25 cellular contexts compared by ENCODE assay signal in the genomic region with DNA sequence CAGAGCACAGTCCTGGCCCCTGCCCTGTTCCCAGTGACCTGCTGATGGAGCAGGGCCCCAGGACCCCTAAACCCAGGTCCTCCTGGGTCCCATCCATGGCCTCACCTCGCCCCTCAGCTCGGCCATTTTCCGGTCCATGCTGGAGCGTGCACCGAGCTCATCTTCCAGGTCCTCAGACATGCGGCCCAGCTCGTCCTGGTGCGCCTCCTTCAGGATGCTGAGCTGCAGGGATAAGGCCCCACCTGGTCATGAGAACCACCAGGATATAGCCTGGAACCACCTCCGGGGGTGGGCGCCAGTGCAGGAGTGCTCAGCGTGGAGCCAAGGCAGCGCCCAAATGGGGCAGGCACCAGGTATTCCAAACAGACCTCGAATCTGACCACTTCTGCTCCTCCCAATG. TPM values are rescaled to one million over a fixed set of nuclear protein-coding genes. Genes with fewer than 3 reads are reported as not detected.
DNase-seq lines count a peak whose midpoint lies in the region; ATAC-seq and TF ChIP-seq lines count a peak whose summit lies in the region.
"Had no signal": no experiment of that assay in that cellular context is flagged by ENCODE, and none has a peak within 500 bp of the region (broad histone marks: within the 10 kb centered on the region; RNA-seq: fewer than 3 reads in every experiment).

No MANE protein-coding gene starts in this region.

- H3K4me3 Mint-ChIP-seq in Caco-2 (ENCODE audit: unreplicated experiment) (no peak overlapping the region), H9 (peak overlapping the region in 1 of 2 experiments; percentile 55; a peak in 2 of 5 replicates), osteocyte (ENCODE audit: unreplicated experiment) (no peak overlapping the region)
- no peak overlapping the region for H3K4me3 Mint-ChIP-seq in central memory CD8-positive, alpha-beta T cell
- no peak overlapping the region for H3K4me3 Mint-ChIP-seq in CD4-positive, alpha-beta memory T cell
- H3K4me3 Mint-ChIP-seq: B cell; CD4-positive, CD25-positive, alpha-beta regulatory T cell had no signal

- no peak overlapping the region for H4K8ac ChIP-seq in H9 (replicated peaks; ENCODE audit: insufficient read length, low read depth, low read length)

- no peak overlapping the region for H2BK120ac ChIP-seq in H9 (ENCODE audit: low read depth, low read length, poor library complexity, severe bottlenecking)

- H3K36me3 Mint-ChIP-seq in Caco-2 (ENCODE audit: insufficient read depth, unreplicated experiment) (peaks cover 8% of the 10 kb centered on the region), H9 (ENCODE audit: insufficient read depth in 1 of 3, low read depth in 3 of 3) (peaks cover 0 to 7% (median 2%) of the 10 kb centered on the region in 3 experiments; a peak in 3 of 7 replicates), osteocyte (ENCODE audit: unreplicated experiment) (peaks cover 21% of the 10 kb centered on the region)
- H3K36me3 Mint-ChIP-seq in central memory CD8-positive, alpha-beta T cell (ENCODE audit: insufficient read depth): peaks cover 12% of the 10 kb centered on the region
- H3K36me3 Mint-ChIP-seq in CD4-positive, alpha-beta memory T cell: peaks cover 9 to 26% of the 10 kb centered on the region in 2 donors

- no peak for ATAC-seq in central memory CD8-positive, alpha-beta T cell (replicated peaks; ENCODE audit: extremely low read depth, poor library complexity, severe bottlenecking)
- ATAC-seq: GM12878, SK-N-SH treated with all-trans-retinoic acid at 6 μM for 48 hours had no signal

- no CpG with 5 or more reads among the region's 13 CpGs for WGBS in H9 (ENCODE audit: extremely low coverage, insufficient read length, low lambda C conversion rate)

- H4K20me1 ChIP-seq in H9 (ENCODE audit: control insufficient read depth, insufficient read depth, insufficient read length) (no peaks in the 10 kb centered on the region), osteoblast (ENCODE audit: insufficient read depth, low read length) (no peaks in the 10 kb centered on the region)

- no peak overlapping the region for H3K9ac ChIP-seq in H9 (ENCODE audit: extremely low read depth, insufficient read length, low read length)

- no peak overlapping the region for H2BK5ac ChIP-seq in H9 (ENCODE audit: insufficient read length, low read length)

- DNase-seq in Caco-2 (no peak), H9 (peak; percentile 55), osteoblast (ENCODE audit: insufficient read length, low spot score, missing footprints) (peak; percentile 55), osteocyte (ENCODE audit: extremely low spot score, unreplicated experiment) (no peak), NCI-H774 (lab: John Stamatoyannopoulos, UW) (no peak)
- no peak for DNase-seq in central memory CD8-positive, alpha-beta T cell (ENCODE audit: low spot score in 2 of 2)
- DNase-seq in CD4-positive, alpha-beta memory T cell: no peak
- DNase-seq: CD4-positive, CD25-positive, alpha-beta regulatory T cell; COR-L47; DND-41; MG63; NCI-H1092; NCI-H1436; NCI-H2029; NCI-H226; NCI-H510A treated with DMSO at 0.1 percent for 48 hours; NCI-H748 treated with DMSO at 0.1 percent for 48 hours; NK-92 treated with Interleukin-12 subunit alpha and Interleukin-12 subunit beta, amount 100 ng/mL, for 24 hours; SIG-M5 had no signal

- H3K4me1 Mint-ChIP-seq in Caco-2 (ENCODE audit: low read depth, unreplicated experiment): peaks cover 19% of the 10 kb centered on the region
- H3K4me1 Mint-ChIP-seq in H9: no peaks in the 10 kb centered on the region
- H3K4me1 Mint-ChIP-seq in central memory CD8-positive, alpha-beta T cell: peaks cover 11% of the 10 kb centered on the region
- H3K4me1 Mint-ChIP-seq in osteocyte (ENCODE audit: unreplicated experiment): peaks cover 2% of the 10 kb centered on the region
- H3K4me1 Mint-ChIP-seq in CD4-positive, alpha-beta memory T cell: peaks cover 0 to 6% (median 3%) of the 10 kb centered on the region in 4 donors

- H2BK20ac ChIP-seq in H9 (ENCODE audit: low read depth, low read length, poor library complexity, severe bottlenecking): no peak overlapping the region

- BruUV-seq in Caco-2 (replicated peaks; lab: Mats Ljungman, UMichigan): no TSS peak

- no peak overlapping the region for H4K91ac ChIP-seq in H9 (ENCODE audit: insufficient read length, low read depth, low read length)

- H3K9me3 ChIP-seq in Caco-2 (no peaks in the 10 kb centered on the region), H9 (ENCODE audit: control insufficient read depth, low read depth, low read length) (no peaks in the 10 kb centered on the region), osteoblast (ENCODE audit: low read depth, low read length) (no peaks in the 10 kb centered on the region)
- no peaks in the 10 kb centered on the region for H3K9me3 ChIP-seq in CD4-positive, alpha-beta memory T cell (ENCODE audit: control insufficient read depth in 1 of 2, low read length in 2 of 2)
- H3K9me3 ChIP-seq: A549, MG63 had no signal

- no peak overlapping the region for H3K18ac ChIP-seq in H9 (ENCODE audit: insufficient read length, low read depth, low read length)

- H3K36me3 ChIP-seq in Caco-2 (ENCODE audit: control insufficient read depth, insufficient read depth, low read length): no peaks in the 10 kb centered on the region; the same call in 1 of the 2 replicates
- peaks cover 5% of the 10 kb centered on the region for H3K36me3 ChIP-seq in osteoblast (ENCODE audit: insufficient read depth, low read length)
- H3K36me3 ChIP-seq in CD4-positive, alpha-beta memory T cell (ENCODE audit: insufficient read depth, low read length): no peaks in the 10 kb centered on the region

- H3K56ac ChIP-seq in H9 (ENCODE audit: insufficient read length, low read depth, low read length): no peak overlapping the region

- H3K27ac ChIP-seq in H9 (ENCODE audit: insufficient read length, low read depth, low read length): no peak overlapping the region
- no peak overlapping the region for H3K27ac ChIP-seq in osteoblast (ENCODE audit: low read depth, low read length)
- no peak overlapping the region for H3K27ac ChIP-seq in CD4-positive, alpha-beta memory T cell (ENCODE audit: low read depth, low read length)
- H3K27ac ChIP-seq: RWPE1 had no signal

- no peak overlapping the region for H4K5ac ChIP-seq in H9 (ENCODE audit: insufficient read length, low read depth, low read length)

- H3K79me1 ChIP-seq in H9 (ENCODE audit: insufficient read depth, low read depth, low read length, poor library complexity, severe bottlenecking): no peaks in the 10 kb centered on the region

- no peaks in the 10 kb centered on the region for H3K23me2 ChIP-seq in H9 (ENCODE audit: insufficient read length, low read depth, low read length, poor library complexity, severe bottlenecking)

- H2AFZ ChIP-seq in H9 (ENCODE audit: low read length) (no peak overlapping the region), osteoblast (ENCODE audit: low read length) (no peak overlapping the region)

- intact Hi-C loops in Caco-2 (cut with micrococcal nuclease; ENCODE audit: unreplicated experiment): no loop called here
- intact Hi-C loops in CD4-positive, alpha-beta memory T cell (cut with micrococcal nuclease): loop anchor here (5.0 kb wide), 1 partner anchor 56 kb away; a partner anchor contains a TSS

- peak overlapping the region; percentile 54 for H3K27ac Mint-ChIP-seq in Caco-2 (ENCODE audit: unreplicated experiment)
- no peak overlapping the region for H3K27ac Mint-ChIP-seq in H9
- H3K27ac Mint-ChIP-seq in central memory CD8-positive, alpha-beta T cell (ENCODE audit: low read depth): peak overlapping the region; percentile 79
- no peak overlapping the region for H3K27ac Mint-ChIP-seq in osteocyte (ENCODE audit: unreplicated experiment)
- no peak overlapping the region for H3K27ac Mint-ChIP-seq in CD4-positive, alpha-beta memory T cell
- H3K27ac Mint-ChIP-seq: B cell; CD4-positive, CD25-positive, alpha-beta regulatory T cell had no signal

- H3K9me3 Mint-ChIP-seq in Caco-2 (ENCODE audit: unreplicated experiment) (no peaks in the 10 kb centered on the region), H9 (peaks cover 0 to 2% of the 10 kb centered on the region in 2 experiments; a peak in 1 of 5 replicates), osteocyte (ENCODE audit: unreplicated experiment) (no peaks in the 10 kb centered on the region)
- H3K9me3 Mint-ChIP-seq in central memory CD8-positive, alpha-beta T cell: no peaks in the 10 kb centered on the region
- H3K9me3 Mint-ChIP-seq in CD4-positive, alpha-beta memory T cell: no peaks in the 10 kb centered on the region
- H3K9me3 Mint-ChIP-seq: CD4-positive, CD25-positive, alpha-beta regulatory T cell had no signal

- H3K4me3 ChIP-seq in Caco-2 (ENCODE audit: low read depth, low read length) (no peak overlapping the region), osteoblast (ENCODE audit: insufficient read depth, low read length) (no peak overlapping the region)
- no peak overlapping the region for H3K4me3 ChIP-seq in CD4-positive, alpha-beta memory T cell (ENCODE audit: low read length in 2 of 2)
- H3K4me3 ChIP-seq: A549, GM12878, MG63 had no signal

- no peak overlapping the region for H3T11ph ChIP-seq in H9 (ENCODE audit: low read length)

- CTCF ChIA-PET in Caco-2 (lab: Charles Lee): interaction anchor here (0.6 to 3.4 kb wide), 7 partner anchors 10 to 101 kb away, joined by 3 to 35 read pairs (median 10); a partner anchor contains a TSS
- CTCF ChIA-PET in CD4-positive, alpha-beta memory T cell (lab: Charles Lee; ENCODE audit: partially characterized antibody): interaction anchor here (0.9 to 6.2 kb wide), 20 partner anchors 7 to 217 kb away, joined by 3 to 87 read pairs (median 8); a partner anchor contains a TSS

- no peaks in the 10 kb centered on the region for H3K79me2 ChIP-seq in H9 (ENCODE audit: insufficient read depth, low read length)
- H3K79me2 ChIP-seq in osteoblast (ENCODE audit: insufficient read depth, low read length): no peaks in the 10 kb centered on the region

- POLR2A ChIA-PET in Caco-2 (lab: Charles Lee): no interaction called here
- POLR2A ChIA-PET in CD4-positive, alpha-beta memory T cell (lab: Charles Lee; ENCODE audit: partially characterized antibody): interaction anchor here (2.4 kb wide), 1 partner anchor 18 kb away, joined by 15 read pairs; a partner anchor contains a TSS

- H2BK15ac ChIP-seq in H9 (ENCODE audit: low read depth, low read length): no peak overlapping the region

- H2AK5ac ChIP-seq in H9 (ENCODE audit: insufficient read length, low read length): no peak overlapping the region

- H3K4me1 ChIP-seq in Caco-2 (peaks cover 19% of the 10 kb centered on the region), H9 (ENCODE audit: insufficient read depth, low read length) (no peaks in the 10 kb centered on the region), osteoblast (ENCODE audit: insufficient read depth, low read length) (no peaks in the 10 kb centered on the region)
- H3K4me1 ChIP-seq in CD4-positive, alpha-beta memory T cell (ENCODE audit: insufficient read depth, low read length): no peaks in the 10 kb centered on the region

- H2BK12ac ChIP-seq in H9 (ENCODE audit: insufficient read length, low read depth, low read length): no peak overlapping the region

- no peak overlapping the region for H3K14ac ChIP-seq in H9 (ENCODE audit: insufficient read depth, low read length)

- H3K27me3 Mint-ChIP-seq in Caco-2 (ENCODE audit: insufficient read depth, unreplicated experiment) (no peaks in the 10 kb centered on the region), H9 (ENCODE audit: low read depth) (peaks cover 19% of the 10 kb centered on the region), osteocyte (ENCODE audit: unreplicated experiment) (no peaks in the 10 kb centered on the region)
- no peaks in the 10 kb centered on the region for H3K27me3 Mint-ChIP-seq in central memory CD8-positive, alpha-beta T cell
- no peaks in the 10 kb centered on the region for H3K27me3 Mint-ChIP-seq in CD4-positive, alpha-beta memory T cell
- H3K27me3 Mint-ChIP-seq: B cell; CD4-positive, CD25-positive, alpha-beta regulatory T cell had no signal

- no peak for TF ChIP-seq CTCF in Caco-2 (IDR thresholded peaks at IDR 0.05; ENCODE audit: insufficient read depth in 1 of 2, low read depth in 1 of 2, low read length in 1 of 2, severe bottlenecking in 1 of 2, unreplicated experiment in 1 of 2)
- peak; percentile 26; the same call in 2 of the 3 replicates for TF ChIP-seq CTCF in H9 (conservative IDR thresholded peaks at IDR 0.05)
- no peak for TF ChIP-seq CTCF in osteoblast (IDR thresholded peaks at IDR 0.05; ENCODE audit: extremely low read depth, low read depth, low read length)
- TF ChIP-seq CTCF in osteocyte (IDR thresholded peaks at IDR 0.05): no peak

- H3K27me3 ChIP-seq in Caco-2 (replicated peaks; ENCODE audit: control insufficient read depth, insufficient read depth, low read length) (no peaks in the 10 kb centered on the region), H9 (ENCODE audit: insufficient read depth, low read length) (no peaks in the 10 kb centered on the region), osteoblast (ENCODE audit: insufficient read depth, low read length) (no peaks in the 10 kb centered on the region)
- no peaks in the 10 kb centered on the region for H3K27me3 ChIP-seq in CD4-positive, alpha-beta memory T cell (ENCODE audit: insufficient read depth, low read length)
- H3K27me3 ChIP-seq: MG63 had no signal

- H3K4me2 ChIP-seq in H9 (ENCODE audit: insufficient read depth, insufficient read length, low read length) (no peak overlapping the region), osteoblast (ENCODE audit: insufficient read depth, low read length) (no peak overlapping the region)
- H3K4me2 ChIP-seq: A549 had no signal

- no peak overlapping the region for H3K4ac ChIP-seq in H9 (ENCODE audit: low read depth, low read length)

- H3K23ac ChIP-seq in H9 (ENCODE audit: insufficient read length, low read depth, low read length): no peak overlapping the region

RNA-seq across cellular contexts. Expression of a gene that starts 17.9 kb away (rescaled TPM):
- total RNA-seq in Caco-2 (2022) (9.1 and 11.8 TPM in 2 replicates), H9 (2021) (6.6 and 8.2 TPM in 2 replicates), osteoblast (9.8 and 10.6 TPM in 2 replicates), osteocyte (17.2 and 18.8 TPM in 2 replicates)
- total RNA-seq in CD4-positive, alpha-beta memory T cell: 1 to 10 TPM; 4.7 to 5.4 TPM
- 1 to 10 TPM; 1.2 to 9.9 TPM for polyA plus RNA-seq in CD4-positive, alpha-beta memory T cell

RNA-seq across cellular contexts. Expression of a gene that starts 23.9 kb away (rescaled TPM):
- total RNA-seq in Caco-2 (2022): 4.6 and 5.2 TPM in 2 replicates
- total RNA-seq in H9 (2021): 11.7 and 12.1 TPM in 2 replicates
- total RNA-seq in osteoblast: not detected in 2 replicates
- not detected in 2 replicates for total RNA-seq in osteocyte
- 1 to 10 TPM; 1.5 to 3.0 TPM for total RNA-seq in CD4-positive, alpha-beta memory T cell
- polyA plus RNA-seq in CD4-positive, alpha-beta memory T cell: 1 to 10 TPM; 2.3 to 3.8 TPM
- total RNA-seq: LHCN-M2 had no signal

RNA-seq across cellular contexts. Expression of a gene that starts 32.2 kb away (rescaled TPM):
- total RNA-seq in Caco-2 (2022) (111 and 122 TPM in 2 replicates), H9 (2021) (13.1 and 13.2 TPM in 2 replicates), osteoblast (27.1 and 29.0 TPM in 2 replicates), osteocyte (22.5 and 24.4 TPM in 2 replicates)
- total RNA-seq in CD4-positive, alpha-beta memory T cell: 1 to 10 TPM; 2.8 to 3.0 TPM
- 1 to 10 TPM; 1.7 to 2.7 TPM for polyA plus RNA-seq in CD4-positive, alpha-beta memory T cell

RNA-seq across cellular contexts. Expression of a gene that starts 56.0 kb away (rescaled TPM):
- total RNA-seq in Caco-2 (2022) (100 and 102 TPM in 2 replicates), H9 (2021) (85.6 and 86.0 TPM in 2 replicates), osteoblast (95.2 and 97.8 TPM in 2 replicates), osteocyte (46.8 and 47.8 TPM in 2 replicates)
- total RNA-seq in CD4-positive, alpha-beta memory T cell: 10 to 100 TPM; 71.4 to 78.1 TPM
- polyA plus RNA-seq in CD4-positive, alpha-beta memory T cell: 10 to 100 TPM; 35.7 to 58.3 TPM

Comparison
In these comparisons a context has a peak if more than half of its experiments do, and no peak if none do; other contexts are left out.
1. DNase-seq: peak in H9 (single experiment) and osteoblast (single experiment); none in Caco-2 (0 of 2), central memory CD8-positive, alpha-beta T cell (0 of 2), osteocyte (single experiment), NCI-H774 (single experiment) and CD4-positive, alpha-beta memory T cell (0 of 5).
2. H3K27ac Mint-ChIP-seq: peak in Caco-2 (single experiment) and central memory CD8-positive, alpha-beta T cell (single experiment); none in H9 (0 of 3), osteocyte (single experiment) and CD4-positive, alpha-beta memory T cell (0 of 7).